ENCODE assay signal across 1 cellular context in genomic region chr6:33675968-33676367, GRCh38.
TF ChIP-seq lines count a peak whose summit lies in the region.

No MANE protein-coding gene starts in this region.

TF ChIP-seq in H1, 55 proteins besides CTCF, POLR2A, EP300 and RAD21:
- TF ChIP-seq RXRA (IDR thresholded peaks at IDR 0.05; ENCODE audit: insufficient read depth, low read depth, low read length) (no peak), NRF1 (IDR thresholded peaks at IDR 0.05; ENCODE audit: low read depth, low read length) (no peak), CTBP2 (IDR thresholded peaks at IDR 0.05; ENCODE audit: borderline replicate concordance, insufficient read depth, insufficient read length, low read length) (no peak), SP1 (IDR thresholded peaks at IDR 0.05; ENCODE audit: low read depth, low read length) (no peak), MAX (IDR thresholded peaks at IDR 0.05) (no peak), USF2 (IDR thresholded peaks at IDR 0.05; ENCODE audit: low read length) (no peak), SP4 (IDR thresholded peaks at IDR 0.05; ENCODE audit: low read length) (no peak), ASH2L (IDR thresholded peaks at IDR 0.05; ENCODE audit: low read length) (no peak), SP2 (IDR thresholded peaks at IDR 0.05; ENCODE audit: low read length) (no peak), TEAD4 (IDR thresholded peaks at IDR 0.05; ENCODE audit: low read depth, low read length) (no peak), POLR2AphosphoS5 (IDR thresholded peaks at IDR 0.05; ENCODE audit: low read depth, low read length) (no peak), TBP (IDR thresholded peaks at IDR 0.05; ENCODE audit: low read depth, low read length) (no peak), ZNF274 (IDR thresholded peaks at IDR 0.05; ENCODE audit: borderline replicate concordance, extremely low read depth, low read length) (no peak), KDM1A (IDR thresholded peaks at IDR 0.05; ENCODE audit: borderline replicate concordance, low read length) (no peak), TAF7 (optimal IDR thresholded peaks at IDR 0.05; ENCODE audit: borderline replicate concordance, low read depth, low read length) (no peak), PHF8 (conservative IDR thresholded peaks at IDR 0.05; ENCODE audit: low read depth, low read length) (no peak)
TF ChIP-seq in H1: peak in this region for 0.
